In genomic region chr6:46935687-46936086, GRCh38 we compare ENCODE assay signal across 1 cellular context.
TF ChIP-seq lines count a peak whose summit lies in the region.

No MANE protein-coding gene starts in this region.

TF ChIP-seq in H1, 55 proteins besides CTCF, POLR2A, EP300 and RAD21:
- TF ChIP-seq SIN3A (conservative IDR thresholded peaks at IDR 0.05 in 1 of 2, IDR thresholded peaks at IDR 0.05 in 1 of 2; ENCODE audit: low read depth in 1 of 2, low read length in 2 of 2) (no peak), CTBP2 (IDR thresholded peaks at IDR 0.05; ENCODE audit: borderline replicate concordance, insufficient read depth, insufficient read length, low read length) (no peak), CHD1 (IDR thresholded peaks at IDR 0.05; ENCODE audit: low read depth, low read length) (no peak), SP1 (IDR thresholded peaks at IDR 0.05; ENCODE audit: low read depth, low read length) (0 out of 2 replicates have a peak, but pooled peaks have one; percentile 43), SP4 (IDR thresholded peaks at IDR 0.05; ENCODE audit: low read length) (no peak), BACH1 (IDR thresholded peaks at IDR 0.05; ENCODE audit: low read length) (no peak), HDAC2 (IDR thresholded peaks at IDR 0.05; ENCODE audit: borderline replicate concordance in 1 of 2, low read depth in 2 of 2, low read length in 2 of 2) (no peak), MAFK (IDR thresholded peaks at IDR 0.05; ENCODE audit: low read depth, low read length) (no peak), HDAC6 (IDR thresholded peaks at IDR 0.05; ENCODE audit: low read depth, low read length) (no peak), CHD2 (IDR thresholded peaks at IDR 0.05; ENCODE audit: low read length) (no peak), CEBPB (IDR thresholded peaks at IDR 0.05; ENCODE audit: low read depth, low read length) (0 out of 2 replicates have a peak, but pooled peaks have one; percentile 25), EZH2 (IDR thresholded peaks at IDR 0.05; ENCODE audit: low read depth, low read length, severe bottlenecking) (no peak), ATF3 (IDR thresholded peaks at IDR 0.05; ENCODE audit: insufficient read depth, low read depth, low read length) (no peak), SAP30 (IDR thresholded peaks at IDR 0.05; ENCODE audit: insufficient read depth, insufficient replicate concordance, low read length) (no peak), TCF12 (IDR thresholded peaks at IDR 0.05; ENCODE audit: low read depth, low read length) (no peak), KDM1A (IDR thresholded peaks at IDR 0.05; ENCODE audit: borderline replicate concordance, low read length) (no peak), ASH2L (IDR thresholded peaks at IDR 0.05; ENCODE audit: low read length) (peak; percentile 40), CHD7 (IDR thresholded peaks at IDR 0.05; ENCODE audit: insufficient replicate concordance, low read length) (no peak), MAX (IDR thresholded peaks at IDR 0.05) (no peak), GABPA (IDR thresholded peaks at IDR 0.05; ENCODE audit: borderline replicate concordance, insufficient read depth, low read length) (no peak), JUND (IDR thresholded peaks at IDR 0.05; ENCODE audit: low read length) (no peak), CREB1 (IDR thresholded peaks at IDR 0.05) (no peak), ZNF274 (IDR thresholded peaks at IDR 0.05; ENCODE audit: borderline replicate concordance, extremely low read depth, low read length) (no peak), SIX5 (IDR thresholded peaks at IDR 0.05; ENCODE audit: low read depth, low read length) (0 out of 2 replicates have a peak, but pooled peaks have one; percentile 14), SIRT6 (IDR thresholded peaks at IDR 0.05; ENCODE audit: low read length) (no peak), NRF1 (IDR thresholded peaks at IDR 0.05; ENCODE audit: low read depth, low read length) (no peak), GTF2F1 (IDR thresholded peaks at IDR 0.05; ENCODE audit: borderline replicate concordance, low read depth, low read length) (no peak), E2F6 (IDR thresholded peaks at IDR 0.05) (no peak), KDM4A (IDR thresholded peaks at IDR 0.05; ENCODE audit: low read depth, low read length, severe bottlenecking) (no peak), POU5F1 (IDR thresholded peaks at IDR 0.05; ENCODE audit: low read depth, low read length) (no peak), NANOG (IDR thresholded peaks at IDR 0.05; ENCODE audit: insufficient read depth, low read depth, low read length, poor library complexity, severe bottlenecking) (no peak), RNF2 (IDR thresholded peaks at IDR 0.05; ENCODE audit: borderline replicate concordance, low read depth, low read length, missing control alignments, poor library complexity, severe bottlenecking) (no peak), RXRA (IDR thresholded peaks at IDR 0.05; ENCODE audit: insufficient read depth, low read depth, low read length) (no peak), BRCA1 (IDR thresholded peaks at IDR 0.05; ENCODE audit: low read depth, low read length) (no peak), RBBP5 (IDR thresholded peaks at IDR 0.05; ENCODE audit: borderline replicate concordance, low read depth, low read length) (no peak), TBP (IDR thresholded peaks at IDR 0.05; ENCODE audit: low read depth, low read length) (no peak), YY1 (IDR thresholded peaks at IDR 0.05; ENCODE audit: low read depth, low read length) (no peak), SP2 (IDR thresholded peaks at IDR 0.05; ENCODE audit: low read length) (no peak), CBX5 (IDR thresholded peaks at IDR 0.05; ENCODE audit: low read depth, low read length) (no peak), TEAD4 (IDR thresholded peaks at IDR 0.05; ENCODE audit: low read depth, low read length) (peak; percentile 69; the same call in 1 of the 2 replicates), RFX5 (IDR thresholded peaks at IDR 0.05; ENCODE audit: borderline replicate concordance, low read depth, low read length) (no peak), KDM5A (IDR thresholded peaks at IDR 0.05; ENCODE audit: low read length) (no peak), TAF1 (IDR thresholded peaks at IDR 0.05; ENCODE audit: low read depth, low read length) (no peak), USF2 (IDR thresholded peaks at IDR 0.05; ENCODE audit: low read length) (no peak)
